1 cellular context compared by ENCODE assay signal in genomic region chr11:2730323-2731284, GRCh38.
TF ChIP-seq lines count a peak whose summit lies in the region.

No MANE protein-coding gene starts in this region.

TF ChIP-seq in SK-N-SH treated with all-trans-retinoic acid at 6 μM for 48 hours, 23 proteins besides CTCF, POLR2A, EP300 and RAD21 (continued from another document):
- TF ChIP-seq PPARA (CRISPR knock-in tag; IDR thresholded peaks at IDR 0.05; ENCODE audit: borderline replicate concordance) = no peak
- TF ChIP-seq ESRRG (CRISPR knock-in tag; IDR thresholded peaks at IDR 0.05) = no peak
